27 cellular contexts compared by ENCODE assay signal in the genomic region with DNA sequence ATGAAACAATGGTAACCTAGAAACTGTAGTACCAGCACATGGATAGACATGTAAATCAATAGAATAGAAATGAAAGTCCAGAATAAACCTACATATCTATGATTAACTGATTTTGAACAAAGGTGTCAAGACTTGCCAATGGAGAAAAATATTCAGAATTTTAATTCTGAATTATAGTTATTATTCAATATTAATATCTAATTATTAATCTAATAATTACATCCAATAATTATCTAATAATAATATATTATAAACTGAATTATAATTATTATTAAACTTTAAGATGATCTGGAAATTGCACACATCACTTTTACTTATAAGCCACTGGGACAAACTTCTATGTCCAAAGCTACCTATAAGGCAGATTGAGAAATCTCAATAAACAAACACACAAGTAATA.
DNase-seq lines count a peak whose midpoint lies in the region; ATAC-seq, FAIRE-seq and TF ChIP-seq lines count a peak whose summit lies in the region.
"Had no signal": no experiment of that assay in that cellular context is flagged by ENCODE, and none has a peak within 500 bp of the region (broad histone marks: within the 10 kb centered on the region; RNA-seq: fewer than 3 reads in every experiment).

No MANE protein-coding gene starts in this region.

- no peak overlapping the region for H3K4me2 ChIP-seq in PC-3 (ENCODE audit: low read length)
- H3K4me2 ChIP-seq: A549; BLaER1 treated with 17β-estradiol and CSF1 and Interleukin-3, amounts not matched to agents 10 nM and 100 nM had no signal

- no peaks in the 10 kb centered on the region for H3K27me3 Mint-ChIP-seq in type B pancreatic cell
- H3K27me3 Mint-ChIP-seq: B cell; CD4-positive, alpha-beta T cell had no signal

- no peaks in the 10 kb centered on the region for H3K9me3 Mint-ChIP-seq in type B pancreatic cell

- H3K27ac ChIP-seq in kidney (ENCODE audit: low read depth in 2 of 2, low read length in 2 of 2) (no peak overlapping the region), PC-3 (ENCODE audit: low read length) (no peak overlapping the region)
- H3K27ac ChIP-seq: A549; BLaER1 treated with 17β-estradiol and CSF1 and Interleukin-3, amounts not matched to agents 10 nM and 100 nM; C4-2B had no signal

- H3K27ac Mint-ChIP-seq in type B pancreatic cell, result no peak overlapping the region
- H3K27ac Mint-ChIP-seq: B cell; CD4-positive, alpha-beta T cell; CD8-positive, alpha-beta T cell had no signal

- ATAC-seq in PC-3, result no peak
- ATAC-seq: A549; CD8-positive, alpha-beta T cell; GM12878 had no signal

- no peaks in the 10 kb centered on the region for H3K4me1 ChIP-seq in kidney (ENCODE audit: control insufficient read depth in 1 of 2, insufficient read depth in 1 of 2, low read depth in 1 of 2, low read length in 2 of 2)
- no peaks in the 10 kb centered on the region for H3K4me1 ChIP-seq in PC-3 (ENCODE audit: insufficient read depth, low read length)
- H3K4me1 ChIP-seq: A549; BLaER1 treated with 17β-estradiol and CSF1 and Interleukin-3, amounts not matched to agents 10 nM and 100 nM had no signal

- no peaks in the 10 kb centered on the region for H3K9me2 ChIP-seq in PC-3 (replicated peaks; ENCODE audit: low read length)

- H3K4me3 ChIP-seq in kidney (ENCODE audit: low read length in 2 of 2) (no peak overlapping the region), PC-3 (ENCODE audit: low read length) (no peak overlapping the region)
- H3K4me3 ChIP-seq: A549; BLaER1 treated with 17β-estradiol and CSF1 and Interleukin-3, amounts not matched to agents 10 nM and 100 nM; GM12878 had no signal

- H3K36me3 ChIP-seq in kidney (ENCODE audit: control insufficient read depth in 1 of 2, insufficient read depth in 2 of 2, low read length in 2 of 2), result no peaks in the 10 kb centered on the region
- H3K36me3 ChIP-seq in PC-3 (ENCODE audit: low read depth, low read length), result no peaks in the 10 kb centered on the region
- H3K36me3 ChIP-seq: BLaER1 treated with 17β-estradiol and CSF1 and Interleukin-3, amounts not matched to agents 10 nM and 100 nM had no signal

- CTCF ChIA-PET in PC-3 (lab: Charles Lee), result no interaction called here

- H2AFZ ChIP-seq in PC-3 (ENCODE audit: low read length), result no peak overlapping the region

- H3F3A ChIP-seq in PC-3 (ENCODE audit: low read length, unreplicated experiment), result no peaks in the 10 kb centered on the region

- POLR2A ChIA-PET in PC-3 (lab: Charles Lee; ENCODE audit: unreplicated experiment), result no interaction called here

- intact Hi-C loops in kidney (cut with DNase I) (no loop called here), PC-3 (cut with micrococcal nuclease) (no loop called here)

- no peak overlapping the region for H3K4me3 Mint-ChIP-seq in type B pancreatic cell
- H3K4me3 Mint-ChIP-seq: B cell; CD4-positive, alpha-beta T cell; CD8-positive, alpha-beta T cell had no signal

- TF ChIP-seq CTCF in kidney (IDR thresholded peaks at IDR 0.05; ENCODE audit: borderline replicate concordance, extremely low read depth, insufficient read depth), result no peak
- TF ChIP-seq CTCF in type B pancreatic cell (conservative IDR thresholded peaks at IDR 0.05), result no peak
- TF ChIP-seq CTCF in PC-3 (conservative IDR thresholded peaks at IDR 0.05; ENCODE audit: low read depth, low read length), result no peak

- peak; percentile 65 for FAIRE-seq in A204.1 (lab: Jason Lieb, UNC)
- FAIRE-seq in TTC549 (lab: Jason Lieb, UNC), result peak; percentile 29
- FAIRE-seq in colon (lab: Jason Lieb, UNC), result peak; percentile 24
- peak; percentile 19 for FAIRE-seq in kidney (lab: Jason Lieb, UNC)
- FAIRE-seq: A549, GM12878, GM12892, GM18507 had no signal

- H3K79me2 ChIP-seq in PC-3 (ENCODE audit: low read length), result no peaks in the 10 kb centered on the region

- H3K36me3 Mint-ChIP-seq in type B pancreatic cell, result no peaks in the 10 kb centered on the region
- H3K36me3 Mint-ChIP-seq: CD8-positive, alpha-beta T cell had no signal

- no peaks in the 10 kb centered on the region for H3K27me3 ChIP-seq in PC-3 (ENCODE audit: low read length)
- H3K27me3 ChIP-seq: BLaER1 treated with 17β-estradiol and CSF1 and Interleukin-3, amounts not matched to agents 10 nM and 100 nM had no signal

- BruUV-seq in PC-3 (replicated peaks; lab: Mats Ljungman, UMichigan), result no TSS peak

- H3K9me3 ChIP-seq in kidney (ENCODE audit: control insufficient read depth in 1 of 2, low read length in 2 of 2) (no peaks in the 10 kb centered on the region), PC-3 (ENCODE audit: low read length) (no peaks in the 10 kb centered on the region)
- H3K9me3 ChIP-seq: A549; BLaER1 treated with 17β-estradiol and CSF1 and Interleukin-3, amounts not matched to agents 10 nM and 100 nM had no signal

- H3K9ac ChIP-seq in kidney (ENCODE audit: low read length in 2 of 2) (no peak overlapping the region), PC-3 (ENCODE audit: low read length) (no peak overlapping the region)
- H3K9ac ChIP-seq: BLaER1 treated with 17β-estradiol and CSF1 and Interleukin-3, amounts not matched to agents 10 nM and 100 nM had no signal

- DNase-seq in kidney, result no peak
- DNase-seq in LoVo (ENCODE audit: low spot score), result no peak
- no peak for DNase-seq in type B pancreatic cell (ENCODE audit: extremely low spot score, unreplicated experiment)
- no peak for DNase-seq in PC-3
- DNase-seq in NCI-H187 (lab: John Stamatoyannopoulos, UW), result no peak
- DNase-seq: 8988T; AML-193; CD4-positive, alpha-beta T cell; CD8-positive, alpha-beta T cell; COR-L47; DMS 273 treated with DMSO at 0.1 percent for 48 hours; DMS153; DMS53; DMS79; DND-41; EL; GDM1 had no signal

- H4K20me1 ChIP-seq in PC-3 (ENCODE audit: low read length), result no peaks in the 10 kb centered on the region
- H4K20me1 ChIP-seq: BLaER1 treated with 17β-estradiol and CSF1 and Interleukin-3, amounts not matched to agents 10 nM and 100 nM had no signal

- no peaks in the 10 kb centered on the region for H3K4me1 Mint-ChIP-seq in type B pancreatic cell (ENCODE audit: unreplicated experiment)
- H3K4me1 Mint-ChIP-seq: B cell had no signal
